ENCODE assay signal across 8 cellular contexts in the genomic region with DNA sequence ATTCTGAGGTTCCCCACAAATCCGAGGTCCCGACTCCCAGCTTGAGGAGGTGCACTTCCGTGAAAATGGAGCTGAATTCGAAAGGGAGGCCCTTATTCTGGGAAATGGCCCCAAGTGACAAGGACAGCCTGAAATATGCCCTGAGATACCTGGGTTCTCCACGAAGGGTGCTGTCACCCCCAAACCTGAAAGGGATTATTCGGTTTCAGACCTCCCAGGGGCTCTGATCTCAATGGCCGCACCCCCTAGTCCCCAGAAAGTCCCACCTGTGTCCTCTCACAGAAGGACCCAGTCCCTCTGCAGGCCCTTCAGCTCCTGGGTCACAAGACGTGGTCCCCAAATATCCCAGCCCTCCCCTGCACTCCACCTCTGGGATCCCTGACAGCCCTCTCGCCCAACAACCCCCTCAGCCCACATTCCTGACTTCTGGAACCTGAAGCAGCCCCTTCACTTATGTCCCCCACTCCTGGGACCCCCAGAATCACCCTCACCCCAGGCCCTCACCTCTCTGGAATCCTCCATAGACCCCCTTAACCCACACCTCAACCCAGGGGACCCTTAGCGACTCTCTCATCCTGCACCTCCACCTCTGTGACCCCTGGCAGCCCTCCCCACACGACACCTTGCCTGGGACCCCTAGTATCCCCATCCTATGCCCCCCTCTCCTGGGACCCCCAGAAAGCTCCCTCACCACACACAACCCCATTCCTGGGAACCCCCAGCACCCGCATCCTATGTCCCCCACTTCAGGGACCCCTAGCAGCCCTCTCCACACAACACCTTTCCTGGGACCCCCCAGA. TPM values are rescaled to one million over a fixed set of nuclear protein-coding genes. Genes with fewer than 3 reads are reported as not detected.
DNase-seq lines count a peak whose midpoint lies in the region; ATAC-seq and TF ChIP-seq lines count a peak whose summit lies in the region.

No MANE protein-coding gene starts in this region.

- WGBS in esophagus squamous epithelium, 2 donors = 63 to 65% methylated on average over 8 to 10 of the region's 12 CpGs

- H3K9me3 ChIP-seq in SJCRH30 (replicated peaks) = no peaks in the 10 kb centered on the region
- H3K9me3 ChIP-seq in esophagus squamous epithelium = no peaks in the 10 kb centered on the region

- TF ChIP-seq POLR2A in esophagus squamous epithelium (IDR thresholded peaks at IDR 0.05) = no peak

- ATAC-seq in sciatic nerve (no peak), GM18517 (IDR thresholded peaks at IDR 0.05; ENCODE audit: unreplicated experiment) (no peak)

- H3K4me3 ChIP-seq in GM06990 (replicated peaks; ENCODE audit: low read depth, low read length) (peak overlapping the region; percentile 61), SJCRH30 (no peak overlapping the region), esophagus squamous epithelium (peak overlapping the region; percentile 41 to 80 (median 64))

- peak overlapping the region; percentile 0; the same call in 1 of the 2 replicates for H3K27ac ChIP-seq in SJCRH30
- peak overlapping the region; percentile 92 to 98 (median 96) for H3K27ac ChIP-seq in esophagus squamous epithelium

- no peaks in the 10 kb centered on the region for H3K36me3 ChIP-seq in GM06990 (ENCODE audit: control insufficient read depth, insufficient read depth, low read length)
- no peaks in the 10 kb centered on the region for H3K36me3 ChIP-seq in SJCRH30
- H3K36me3 ChIP-seq in esophagus squamous epithelium = no peaks in the 10 kb centered on the region

- DNase-seq in GM06990 (ENCODE audit: extremely low read depth, insufficient read length) (no peak), SJCRH30 (no peak), esophagus squamous epithelium (lab: John Stamatoyannopoulos, UW) (no peak), sciatic nerve (ENCODE audit: low spot score) (peak; percentile 69), GM03348 (ENCODE audit: low spot score) (no peak), NCI-H524 treated with DMSO at 0.1 percent for 48 hours (lab: John Stamatoyannopoulos, UW) (no peak), GOT3 (lab: John Stamatoyannopoulos, UW) (no peak)

- intact Hi-C loops in esophagus squamous epithelium (cut with DNase I) (no loop called here), sciatic nerve (cut with DNase I) (no loop called here)

- H3K4me1 ChIP-seq in SJCRH30 = peaks cover 11% of the 10 kb centered on the region
- peaks cover 6 to 21% (median 9%) of the 10 kb centered on the region in 3 donors for H3K4me1 ChIP-seq in esophagus squamous epithelium

- TF ChIP-seq CTCF in GM06990 (IDR thresholded peaks at IDR 0.05; ENCODE audit: insufficient read depth, low read length, poor library complexity, severe bottlenecking) (no peak), esophagus squamous epithelium (IDR thresholded peaks at IDR 0.05) (no peak)

- H3K27me3 ChIP-seq in GM06990 (replicated peaks; ENCODE audit: control insufficient read depth, insufficient read depth, low read length) (no peaks in the 10 kb centered on the region), SJCRH30 (peaks cover 5% of the 10 kb centered on the region; the same call in 1 of the 2 replicates), esophagus squamous epithelium (no peaks in the 10 kb centered on the region)

RNA-seq across cellular contexts. Expression of a gene that starts 0.6 kb away (rescaled TPM):
- not detected in 2 replicates for total RNA-seq in SJCRH30 (2014; rRNA removed; shearing (Covaris generic))
- total RNA-seq in esophagus squamous epithelium = not detected
- not detected for total RNA-seq in sciatic nerve

RNA-seq across cellular contexts. Expression of a gene that starts 1.0 kb away (rescaled TPM):
- 2.6 and 2.8 TPM in 2 replicates for total RNA-seq in SJCRH30 (2014; rRNA removed; shearing (Covaris generic))
- total RNA-seq in esophagus squamous epithelium = 1 to 10 TPM; 3.2 to 9.3 (median 6.2) TPM
- 11.2 TPM for total RNA-seq in sciatic nerve

RNA-seq across cellular contexts. Expression of a gene that starts 26.6 kb away (rescaled TPM):
- 105 and 119 TPM in 2 replicates for total RNA-seq in SJCRH30 (2014; rRNA removed; shearing (Covaris generic))
- 10 to 100 TPM; 63.5 to 87.4 (median 70.2) TPM for total RNA-seq in esophagus squamous epithelium
- total RNA-seq in sciatic nerve = 104 TPM

RNA-seq across cellular contexts. Expression of a gene that starts 28.7 kb away (rescaled TPM):
- total RNA-seq in SJCRH30 (2014; rRNA removed; shearing (Covaris generic)) = 0.03 TPM in 1 of 2 replicates, not detected in the other
- total RNA-seq in esophagus squamous epithelium = under 1 TPM; 0.09 to 0.47 (median 0.15) TPM
- 1.1 TPM for total RNA-seq in sciatic nerve

RNA-seq across cellular contexts. Expression of a gene that starts 39.4 kb away (rescaled TPM):
- 79.1 and 79.2 TPM in 2 replicates for total RNA-seq in SJCRH30 (2014; rRNA removed; shearing (Covaris generic))
- total RNA-seq in esophagus squamous epithelium (10 to 100 TPM in 1 of 4 donors, 1 to 10 TPM in 3; 2.0 to 23.7 (median 6.0) TPM), sciatic nerve (119 TPM)
